In the genomic region with DNA sequence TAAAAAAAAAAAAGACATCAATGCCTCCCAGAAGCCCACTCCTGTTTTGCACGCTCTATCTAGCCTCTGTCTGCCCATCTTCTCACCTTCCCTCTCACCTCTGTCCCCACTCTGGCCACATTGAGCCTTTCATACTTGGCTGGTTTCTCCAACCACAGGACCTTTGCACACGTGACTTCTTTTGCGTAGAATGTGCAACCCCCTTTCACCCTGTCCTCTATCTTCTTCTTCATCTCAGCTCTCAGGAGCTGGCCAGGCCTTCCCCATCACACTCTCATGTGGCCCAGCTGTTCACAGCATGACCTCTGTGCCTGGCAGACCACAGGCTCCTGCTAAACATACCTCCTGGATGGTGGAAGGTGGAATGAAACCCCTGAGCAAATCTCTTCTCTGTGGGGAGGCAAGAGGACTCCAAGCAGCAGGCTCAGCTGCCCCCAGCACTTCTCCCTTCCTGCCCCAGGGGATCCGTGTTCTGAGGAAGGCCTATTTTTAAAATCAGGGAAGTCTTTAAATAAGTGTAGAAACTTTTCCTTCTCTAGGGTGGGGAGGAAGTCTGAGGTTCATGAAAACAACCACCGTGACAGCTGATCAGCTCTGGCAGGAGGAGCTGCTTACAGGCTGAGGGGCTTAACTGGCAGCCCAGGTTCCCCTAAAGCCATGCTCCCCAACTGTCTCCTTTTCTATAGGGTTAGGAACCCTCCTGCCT, we compare ENCODE assay signal across 9 cellular contexts. TPM values are rescaled to one million over a fixed set of nuclear protein-coding genes. Genes with fewer than 3 reads are reported as not detected.
DNase-seq lines count a peak whose midpoint lies in the region; ATAC-seq and TF ChIP-seq lines count a peak whose summit lies in the region.
"Had no signal": no experiment of that assay in that cellular context is flagged by ENCODE, and none has a peak within 500 bp of the region (broad histone marks: within the 10 kb centered on the region; RNA-seq: fewer than 3 reads in every experiment).

No MANE protein-coding gene starts in this region.

- H2AFZ ChIP-seq in neural progenitor cell (replicated peaks), result no peak overlapping the region

- no peaks in the 10 kb centered on the region for H3K9me3 ChIP-seq in Peyer's patch
- no peaks in the 10 kb centered on the region for H3K9me3 ChIP-seq in neural progenitor cell (ENCODE audit: low read depth)

- no peak overlapping the region for H3K27ac Mint-ChIP-seq in neural progenitor cell

- H3K36me3 ChIP-seq in Peyer's patch (no peaks in the 10 kb centered on the region), neural progenitor cell (no peaks in the 10 kb centered on the region)

- H3K9me3 Mint-ChIP-seq in neural progenitor cell, result peaks cover 4% of the 10 kb centered on the region

- TF ChIP-seq CTCF in Peyer's patch (IDR thresholded peaks at IDR 0.05) (no peak), neural progenitor cell (IDR thresholded peaks at IDR 0.05) (no peak)

- no peaks in the 10 kb centered on the region for H3K27me3 ChIP-seq in Peyer's patch
- no peaks in the 10 kb centered on the region for H3K27me3 ChIP-seq in neural progenitor cell

- H3K4me3 ChIP-seq in Peyer's patch, result no peak overlapping the region
- no peak overlapping the region for H3K4me3 ChIP-seq in neural progenitor cell
- H3K4me3 ChIP-seq: A549 had no signal

- no peaks in the 10 kb centered on the region for H3F3A ChIP-seq in neural progenitor cell (ENCODE audit: low read depth)

- peak; percentile 31 for DNase-seq in SKM-1 treated with dmso at 0.1 percent for 144 hours (lab: John Stamatoyannopoulos, UW; ENCODE audit: unreplicated experiment)
- no peak for DNase-seq in SKM-1 (lab: John Stamatoyannopoulos, UW; ENCODE audit: unreplicated experiment)
- DNase-seq in Peyer's patch, result peak in 2 of 3 donors; percentile 71 to 72
- DNase-seq in midbrain (lab: John Stamatoyannopoulos, UW), result peak; percentile 39
- no peak for DNase-seq in stimulated activated CD4-positive, alpha-beta T cell treated with anti-CD3 and anti-CD28 coated beads, Interleukin-1b, Interleukin-23, amount 100 ng/mL, for 48 hours
- DNase-seq in COR-L47 (lab: John Stamatoyannopoulos, UW), result no peak
- no peak for DNase-seq in neural progenitor cell (ENCODE audit: low spot score)

- H3K4me1 ChIP-seq in Peyer's patch (peaks cover 0 to 33% (median 5%) of the 10 kb centered on the region in 4 donors), neural progenitor cell (no peaks in the 10 kb centered on the region)
- H3K4me1 ChIP-seq: A549 had no signal

- ATAC-seq in HG02884 (IDR thresholded peaks at IDR 0.05; ENCODE audit: unreplicated experiment), result peak; percentile 67

- no peaks in the 10 kb centered on the region for H3K79me2 ChIP-seq in neural progenitor cell (ENCODE audit: low read depth)

- H3K4me1 Mint-ChIP-seq in neural progenitor cell, result peaks cover 13% of the 10 kb centered on the region

- H3K27ac ChIP-seq in Peyer's patch (peak overlapping the region in 3 of 4 donors; percentile 19 to 78 (median 28)), neural progenitor cell (no peak overlapping the region)
- H3K27ac ChIP-seq: A549 had no signal

- H4K20me1 ChIP-seq in neural progenitor cell (ENCODE audit: low read depth), result no peaks in the 10 kb centered on the region

- H3K4me3 Mint-ChIP-seq in neural progenitor cell, result no peak overlapping the region

- no peaks in the 10 kb centered on the region for H3K27me3 Mint-ChIP-seq in neural progenitor cell (ENCODE audit: insufficient read depth, low read depth)

- H3K9ac ChIP-seq in neural progenitor cell, result no peak overlapping the region

- H3K36me3 Mint-ChIP-seq in neural progenitor cell, result no peaks in the 10 kb centered on the region

- TF ChIP-seq POLR2A in Peyer's patch (IDR thresholded peaks at IDR 0.05), result no peak

- H3K4me2 ChIP-seq in neural progenitor cell, result no peak overlapping the region
- H3K4me2 ChIP-seq: A549 had no signal

RNA-seq across cellular contexts. Expression of a gene that starts 11.6 kb away (rescaled TPM):
- 10 to 100 TPM in 1 of 4 donors, 1 to 10 TPM in 3; 2.6 to 16.5 (median 4.7) TPM for total RNA-seq in Peyer's patch
- total RNA-seq in neural progenitor cell (ENCODE audit: low replicate concordance), result 12.0 and 16.4 TPM in 2 replicates

Comparison
In these comparisons a context has a peak if more than half of its experiments do, and no peak if none do; other contexts are left out.
1. DNase-seq: peak in SKM-1 treated with dmso at 0.1 percent for 144 hours (single experiment), Peyer's patch (2 of 3) and midbrain (single experiment); none in SKM-1 (single experiment), stimulated activated CD4-positive, alpha-beta T cell treated with anti-CD3 and anti-CD28 coated beads, Interleukin-1b, Interleukin-23, amount 100 ng/mL, for 48 hours (single experiment), COR-L47 (single experiment) and neural progenitor cell (single experiment).